ENCODE assay signal across 25 cellular contexts in the genomic region with DNA sequence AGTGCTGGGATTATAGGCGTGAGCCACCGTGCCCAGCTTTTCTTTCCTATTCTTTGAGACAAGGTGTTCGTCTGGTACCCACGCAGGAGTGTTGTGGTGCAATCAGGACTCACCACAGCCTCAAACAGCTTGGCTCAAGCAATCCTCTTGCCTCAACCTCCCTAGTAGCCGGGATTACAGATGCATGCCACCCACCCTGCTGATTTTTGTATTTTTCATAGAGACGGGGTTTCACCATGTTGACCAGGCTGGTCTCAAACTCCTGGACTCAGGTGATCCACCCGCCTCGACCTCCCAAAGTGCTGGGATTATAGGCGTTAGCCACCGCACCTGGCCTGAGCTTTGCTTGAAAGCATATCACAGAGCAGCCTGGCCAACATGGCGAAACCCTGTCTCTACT. TPM values are rescaled to one million over a fixed set of nuclear protein-coding genes. Genes with fewer than 3 reads are reported as not detected.
"Had no signal": no experiment of that assay in that cellular context is flagged by ENCODE, and none has a peak within 500 bp of the region (broad histone marks: within the 10 kb centered on the region; RNA-seq: fewer than 3 reads in every experiment).

No MANE protein-coding gene starts in this region.

- DNase-seq: activated CD4-positive, alpha-beta T cell treated with anti-CD3 and anti-CD28 coated beads, Interleukin-2, amount 50 U/mL, for 1 hour; activated CD8-positive, alpha-beta memory T cell treated with anti-CD3 and anti-CD28 coated beads, Interleukin-2, amount 50 U/mL, for 48 hours; activated gamma-delta T cell; activated T-cell treated with anti-CD3 and anti-CD28 coated beads, Interleukin-2, amount 50 U/mL, for 72 hours; central memory CD4-positive, alpha-beta T cell; esophagus squamous epithelium; gastrocnemius medialis; hippocampal formation; left ventricle myocardium superior; mammary epithelial cell; ovary; psoas muscle; stimulated activated CD4-positive, alpha-beta T cell treated with anti-CD3 and anti-CD28 coated beads, Interleukin-1b, Interleukin-23, amount 100 ng/mL, for 48 hours; stomach had no signal

- H3K27ac Mint-ChIP-seq: activated naive CD4-positive, alpha-beta T cell treated with anti-CD3 and anti-CD28 coated beads, Interleukin-2, amount 50 U/mL, for 72 hours; nephron; stimulated activated effector memory CD8-positive, alpha-beta T cell treated with anti-CD3 and anti-CD28 coated beads, Interleukin-12 subunit alpha, Interleukin-12 subunit beta, amount 100 ng/mL, for 72 hours had no signal

- H3K27ac ChIP-seq: esophagus squamous epithelium, gastrocnemius medialis, neutrophil, ovary, psoas muscle, right atrium auricular region, stomach, suprapubic skin, tibial nerve, VCaP had no signal

- H3K4me1 ChIP-seq: esophagus squamous epithelium, gastrocnemius medialis, psoas muscle, right atrium auricular region, stomach, suprapubic skin, tibial nerve had no signal

- H3K4me3 ChIP-seq: esophagus squamous epithelium, gastrocnemius medialis, ovary, psoas muscle, right atrium auricular region, stomach, suprapubic skin, tibial nerve had no signal

- H3K36me3 ChIP-seq: esophagus squamous epithelium, gastrocnemius medialis, neutrophil, ovary, right atrium auricular region, stomach, suprapubic skin, tibial nerve had no signal

- ATAC-seq: activated CD4-positive, CD25-positive, alpha-beta regulatory T cell treated with anti-CD3 and anti-CD28 coated beads, Interleukin-2, amount 50 U/mL, for 24 hours; activated naive CD4-positive, alpha-beta T cell treated with anti-CD3 and anti-CD28 coated beads, Interleukin-2, amount 50 U/mL, for 72 hours; activated T-cell treated with anti-CD3 and anti-CD28 coated beads, Interleukin-2, amount 50 U/mL, for 72 hours; gastrocnemius medialis; left ventricle myocardium superior; psoas muscle; stimulated activated effector memory CD8-positive, alpha-beta T cell treated with anti-CD3 and anti-CD28 coated beads, Interleukin-12 subunit alpha, Interleukin-12 subunit beta, amount 100 ng/mL, for 72 hours had no signal

- H3K4me3 Mint-ChIP-seq: nephron; stimulated activated effector memory CD8-positive, alpha-beta T cell treated with anti-CD3 and anti-CD28 coated beads, Interleukin-12 subunit alpha, Interleukin-12 subunit beta, amount 100 ng/mL, for 72 hours had no signal

- H3K27me3 ChIP-seq: esophagus squamous epithelium, gastrocnemius medialis, ovary, right atrium auricular region, suprapubic skin, tibial nerve had no signal

- H3K9me3 ChIP-seq: esophagus squamous epithelium, gastrocnemius medialis, neutrophil, ovary, psoas muscle, right atrium auricular region, stomach, suprapubic skin, tibial nerve had no signal

- H3K36me3 Mint-ChIP-seq: activated naive CD4-positive, alpha-beta T cell treated with anti-CD3 and anti-CD28 coated beads, Interleukin-2, amount 50 U/mL, for 72 hours; stimulated activated effector memory CD8-positive, alpha-beta T cell treated with anti-CD3 and anti-CD28 coated beads, Interleukin-12 subunit alpha, Interleukin-12 subunit beta, amount 100 ng/mL, for 72 hours had no signal

- H3K4me1 Mint-ChIP-seq: nephron had no signal

RNA-seq across cellular contexts. Expression of a gene that starts 1.5 kb away (rescaled TPM):
- total RNA-seq: activated CD8-positive, alpha-beta memory T cell treated with anti-CD3 and anti-CD28 coated beads for 36 hours; astrocyte; gastrocnemius medialis; left ventricle myocardium superior; mammary epithelial cell; ovary; right atrium auricular region; stomach had no signal
- polyA plus RNA-seq: mammary epithelial cell, stomach had no signal

RNA-seq across cellular contexts. Expression of a gene that starts 54.6 kb away (rescaled TPM):
- total RNA-seq: activated CD8-positive, alpha-beta memory T cell treated with anti-CD3 and anti-CD28 coated beads for 36 hours; mammary epithelial cell had no signal
- polyA plus RNA-seq: mammary epithelial cell had no signal
